Comparison of ENCODE assay signal across 20 cellular contexts in the genomic region with DNA sequence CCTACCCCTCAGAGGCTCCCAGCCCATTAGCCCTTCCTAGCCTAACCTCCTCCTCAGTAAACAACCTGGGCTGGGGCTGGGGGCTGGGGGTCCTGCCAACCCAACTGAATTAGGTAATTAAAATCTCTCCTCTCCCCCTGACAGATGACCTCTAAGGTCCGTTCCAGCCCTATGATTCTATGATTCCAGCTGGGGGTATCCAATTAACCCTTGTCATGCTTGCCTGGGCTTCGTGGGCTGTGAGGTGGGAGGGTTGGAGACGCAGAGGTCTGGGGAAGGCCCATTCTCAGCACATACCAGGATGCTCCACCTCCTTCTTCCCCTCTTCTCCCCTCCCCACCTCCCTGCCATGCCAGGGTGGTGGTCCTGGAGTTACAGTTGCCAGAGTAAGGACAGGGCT.
DNase-seq lines count a peak whose midpoint lies in the region; ATAC-seq, FAIRE-seq and TF ChIP-seq lines count a peak whose summit lies in the region.
"Had no signal": no experiment of that assay in that cellular context is flagged by ENCODE, and none has a peak within 500 bp of the region (broad histone marks: within the 10 kb centered on the region; RNA-seq: fewer than 3 reads in every experiment).

No MANE protein-coding gene starts in this region.

- peak overlapping the region in 3 of 5 experiments; percentile 70 to 99 (median 90) for H3K27ac Mint-ChIP-seq in brain
- no peak overlapping the region for H3K27ac Mint-ChIP-seq in neural progenitor cell
- H3K27ac Mint-ChIP-seq in Calu3 (ENCODE audit: unreplicated experiment) = no peak overlapping the region
- H3K27ac Mint-ChIP-seq: CD4-positive, CD25-positive, alpha-beta regulatory T cell; CD8-positive, alpha-beta T cell; H9; HFFc6 had no signal

- no peak for ATAC-seq in GM18873 (IDR thresholded peaks at IDR 0.05; ENCODE audit: low FRiP score, unreplicated experiment)
- no peak for ATAC-seq in GM21447 (IDR thresholded peaks at IDR 0.05; ENCODE audit: unreplicated experiment)
- ATAC-seq: CD8-positive, alpha-beta T cell; HCT116 had no signal

- intact Hi-C loops in Calu3 (cut with micrococcal nuclease; ENCODE audit: unreplicated experiment) = no loop called here

- H3K4me3 Mint-ChIP-seq in brain (peak overlapping the region in 1 of 5 experiments; percentile 65), neural progenitor cell (peak overlapping the region; percentile 22), Calu3 (ENCODE audit: low read depth, unreplicated experiment) (no peak overlapping the region)
- H3K4me3 Mint-ChIP-seq: CD4-positive, CD25-positive, alpha-beta regulatory T cell; CD8-positive, alpha-beta T cell; H9; HFFc6 had no signal

- H3F3A ChIP-seq in neural progenitor cell (ENCODE audit: low read depth) = peaks cover 3% of the 10 kb centered on the region

- H3K4me1 Mint-ChIP-seq in brain (peaks cover 71% of the 10 kb centered on the region), neural progenitor cell (peaks cover 53% of the 10 kb centered on the region), Calu3 (ENCODE audit: low read depth, unreplicated experiment) (no peaks in the 10 kb centered on the region)
- H3K4me1 Mint-ChIP-seq: CD4-positive, CD25-positive, alpha-beta regulatory T cell had no signal

- H3K27ac ChIP-seq in neural progenitor cell = no peak overlapping the region
- H3K27ac ChIP-seq: C4-2B, GM23248 had no signal

- no peaks in the 10 kb centered on the region for H3K79me2 ChIP-seq in neural progenitor cell (ENCODE audit: low read depth)

- CTCF ChIA-PET in Calu3 (lab: Charles Lee) = no interaction called here

- no peak overlapping the region for H3K4me2 ChIP-seq in neural progenitor cell

- H3K9me3 ChIP-seq in neural progenitor cell (ENCODE audit: low read depth) = no peaks in the 10 kb centered on the region
- H3K9me3 ChIP-seq: Caco-2 had no signal

- H2AFZ ChIP-seq in neural progenitor cell (replicated peaks) = no peak overlapping the region
- H2AFZ ChIP-seq: GM23248 had no signal

- FAIRE-seq in D721Med (lab: Jason Lieb, UNC) = no peak
- FAIRE-seq: GM12891, GM18507 had no signal

- TF ChIP-seq CTCF in brain (conservative IDR thresholded peaks at IDR 0.05) = no peak
- no peak for TF ChIP-seq CTCF in neural progenitor cell (IDR thresholded peaks at IDR 0.05)
- no peak for TF ChIP-seq CTCF in Calu3 (IDR thresholded peaks at IDR 0.05; ENCODE audit: unreplicated experiment)
- TF ChIP-seq CTCF in D721Med (IDR thresholded peaks at IDR 0.05; ENCODE audit: insufficient read depth, missing control alignments) = no peak

- H3K36me3 ChIP-seq in neural progenitor cell = no peaks in the 10 kb centered on the region

- H3K9me3 Mint-ChIP-seq in brain (peaks cover 0 to 4% (median 0%) of the 10 kb centered on the region in 5 experiments), neural progenitor cell (peaks cover 6% of the 10 kb centered on the region), Calu3 (ENCODE audit: low read depth, unreplicated experiment) (no peaks in the 10 kb centered on the region)
- H3K9me3 Mint-ChIP-seq: CD4-positive, CD25-positive, alpha-beta regulatory T cell; CD8-positive, alpha-beta T cell; HFFc6 had no signal

- no peaks in the 10 kb centered on the region for H3K27me3 Mint-ChIP-seq in brain
- peaks cover 5% of the 10 kb centered on the region for H3K27me3 Mint-ChIP-seq in neural progenitor cell (ENCODE audit: insufficient read depth, low read depth)
- no peaks in the 10 kb centered on the region for H3K27me3 Mint-ChIP-seq in Calu3 (ENCODE audit: unreplicated experiment)
- H3K27me3 Mint-ChIP-seq: CD4-positive, CD25-positive, alpha-beta regulatory T cell had no signal

- peaks cover 8% of the 10 kb centered on the region for H3K27me3 ChIP-seq in neural progenitor cell

- H3K4me3 ChIP-seq in neural progenitor cell = no peak overlapping the region
- H3K4me3 ChIP-seq: GM23248 had no signal

- peak; percentile 88 for DNase-seq in left kidney (ENCODE audit: low read depth, low spot score)
- DNase-seq in neural progenitor cell (ENCODE audit: low spot score) = no peak
- DNase-seq in Calu3 = no peak
- DNase-seq in D721Med (ENCODE audit: insufficient read length, low spot score) = no peak
- DNase-seq: Caco-2; CD4-positive, CD25-positive, alpha-beta regulatory T cell; CD8-positive, alpha-beta T cell; DMS53; DMS79 treated with DMSO at 0.1 percent for 48 hours; GF-D8; GM23248; H9; HFFc6 had no signal

- peaks cover 12% of the 10 kb centered on the region for H3K4me1 ChIP-seq in neural progenitor cell
- H3K4me1 ChIP-seq: Caco-2 had no signal

- H3K36me3 Mint-ChIP-seq in brain = no peaks in the 10 kb centered on the region
- H3K36me3 Mint-ChIP-seq in neural progenitor cell = no peaks in the 10 kb centered on the region
- H3K36me3 Mint-ChIP-seq in Calu3 (ENCODE audit: insufficient read depth, unreplicated experiment) = peaks cover 4% of the 10 kb centered on the region
- H3K36me3 Mint-ChIP-seq: CD4-positive, CD25-positive, alpha-beta regulatory T cell; CD8-positive, alpha-beta T cell had no signal

- peaks cover under 1% of the 10 kb centered on the region for H4K20me1 ChIP-seq in neural progenitor cell (ENCODE audit: low read depth)

- H3K9ac ChIP-seq in neural progenitor cell = no peak overlapping the region
- H3K9ac ChIP-seq: GM23248 had no signal

- no TSS peak for BruUV-seq in Calu3 (replicated peaks; lab: Mats Ljungman, UMichigan)

Comparison
In these comparisons a context has a peak if more than half of its experiments do, and no peak if none do; other contexts are left out.
1. H3K27ac Mint-ChIP-seq: peak in brain (3 of 5); none in neural progenitor cell (single experiment) and Calu3 (single experiment).